Comparison of ENCODE assay signal across 24 cellular contexts in genomic region chr17:10622610-10623485, GRCh38. TPM values are rescaled to one million over a fixed set of nuclear protein-coding genes. Genes with fewer than 3 reads are reported as not detected.
DNase-seq lines count a peak whose midpoint lies in the region; ATAC-seq, FAIRE-seq and TF ChIP-seq lines count a peak whose summit lies in the region.
"Had no signal": no experiment of that assay in that cellular context is flagged by ENCODE, and none has a peak within 500 bp of the region (broad histone marks: within the 10 kb centered on the region; RNA-seq: fewer than 3 reads in every experiment).

No MANE protein-coding gene starts in this region.

- H3K36me3 ChIP-seq in keratinocyte (ENCODE audit: control insufficient read depth in 2 of 2, extremely low read depth in 1 of 2, insufficient read depth in 2 of 2, low read length in 2 of 2) (no peaks in the 10 kb centered on the region), smooth muscle cell (ENCODE audit: low read depth) (no peaks in the 10 kb centered on the region)
- H3K36me3 ChIP-seq: brain microvascular endothelial cell, colonic mucosa had no signal

- H3K4me2 ChIP-seq in keratinocyte (ENCODE audit: control insufficient read depth, extremely low read depth, insufficient read depth, low read depth, low read length) (peak overlapping the region; percentile 49), smooth muscle cell (no peak overlapping the region)

- H3K4me3 ChIP-seq in keratinocyte (ENCODE audit: control insufficient read depth in 2 of 3, extremely low read depth in 1 of 3, insufficient read depth in 2 of 3, low read depth in 1 of 3, low read length in 3 of 3) (peak overlapping the region; percentile 31 to 54 (median 41)), smooth muscle cell (no peak overlapping the region)
- H3K4me3 ChIP-seq: colonic mucosa had no signal

- dilution Hi-C loops in keratinocyte (cut with MboI; ENCODE audit: extremely low pct_ligation_motif_present, low sequenced_read_pairs) = loop anchor here (25.0 kb wide), 1 partner anchor 336 kb away; no protein-coding TSS in a partner anchor

- H3K9me3 ChIP-seq in keratinocyte (ENCODE audit: control insufficient read depth, low read depth, low read length) (no peaks in the 10 kb centered on the region), smooth muscle cell (replicated peaks; ENCODE audit: low read depth) (no peaks in the 10 kb centered on the region)
- H3K9me3 ChIP-seq: colonic mucosa had no signal

- CTCF ChIA-PET in RWPE1 (lab: Yijun Ruan, JAX) = interaction anchor here (0.6 to 1.6 kb wide), 3 partner anchors 23 to 322 kb away, joined by 4 to 5 read pairs (median 4); no protein-coding TSS in a partner anchor

- peaks cover 50% of the 10 kb centered on the region for H3K4me1 ChIP-seq in keratinocyte (ENCODE audit: control insufficient read depth, extremely low read depth, insufficient read depth, low read length)
- no peaks in the 10 kb centered on the region for H3K4me1 ChIP-seq in smooth muscle cell (ENCODE audit: low read depth)
- H3K4me1 ChIP-seq: colonic mucosa had no signal

- 85% methylated on average over 14 of the region's 14 CpGs for WGBS in smooth muscle cell (ENCODE audit: low lambda C conversion rate)

- FAIRE-seq in keratinocyte (lab: Jason Lieb, UNC) = peak; percentile 96

- H2AFZ ChIP-seq in keratinocyte (ENCODE audit: control insufficient read depth, low read length) = peak overlapping the region; percentile 51
- no peak overlapping the region for H2AFZ ChIP-seq in smooth muscle cell (ENCODE audit: low read depth)

- H3K79me2 ChIP-seq in keratinocyte (ENCODE audit: control insufficient read depth, insufficient read depth, low read length) (no peaks in the 10 kb centered on the region), smooth muscle cell (ENCODE audit: low read depth) (no peaks in the 10 kb centered on the region)

- TF ChIP-seq CTCF in RWPE1 (conservative IDR thresholded peaks at IDR 0.05; ENCODE audit: low read depth) = no peak
- TF ChIP-seq CTCF in keratinocyte (optimal IDR thresholded peaks at IDR 0.05 in 1 of 3, IDR thresholded peaks at IDR 0.05 in 1 of 3, conservative IDR thresholded peaks at IDR 0.05 in 1 of 3; ENCODE audit: extremely low read depth in 1 of 3, insufficient read depth in 2 of 3, low read length in 3 of 3) = no peak
- TF ChIP-seq CTCF in smooth muscle cell (IDR thresholded peaks at IDR 0.05; ENCODE audit: borderline replicate concordance, insufficient read depth, poor library complexity, severe bottlenecking) = no peak

- H4K20me1 ChIP-seq in keratinocyte (ENCODE audit: control insufficient read depth, extremely low read depth, insufficient read depth, low read length) = no peaks in the 10 kb centered on the region
- H4K20me1 ChIP-seq in smooth muscle cell (ENCODE audit: low read depth) = no peaks in the 10 kb centered on the region

- H3K9me1 ChIP-seq in keratinocyte (ENCODE audit: control insufficient read depth, extremely low read depth, insufficient read depth, low read length) = no peaks in the 10 kb centered on the region

- POLR2A ChIA-PET in RWPE1 (lab: Yijun Ruan, JAX; ENCODE audit: low non-redundant PET) = no interaction called here

- H3K27me3 ChIP-seq in keratinocyte (ENCODE audit: control insufficient read depth, extremely low read depth, insufficient read depth, low read length) (no peaks in the 10 kb centered on the region), smooth muscle cell (ENCODE audit: low read depth) (no peaks in the 10 kb centered on the region)
- H3K27me3 ChIP-seq: brain microvascular endothelial cell, colonic mucosa had no signal

- DNase-seq in ELR (ENCODE audit: low read depth) = peak; percentile 36
- DNase-seq in RWPE1 (ENCODE audit: low spot score) = peak; percentile 85
- DNase-seq in keratinocyte (ENCODE audit: low read depth, low spot score) = peak; percentile 93
- DNase-seq in smooth muscle cell (lab: John Stamatoyannopoulos, UW; ENCODE audit: unreplicated experiment) = no peak
- DNase-seq in HuH-7.5 (ENCODE audit: low spot score) = no peak
- no peak for DNase-seq in HT-29 (ENCODE audit: low spot score)
- DNase-seq: activated B cell treated with CpG ODN at 0.5 μM for 24 hours; activated CD4-positive, alpha-beta T cell treated with anti-CD3 and anti-CD28 coated beads, Interleukin-2, amount 50 U/mL, for 4 hours; activated gamma-delta T cell; activated naive CD8-positive, alpha-beta T cell treated with anti-CD3 and anti-CD28 coated beads, Interleukin-2, amount 50 U/mL, for 24 hours; activated T-cell treated with anti-CD3 and anti-CD28 coated beads for 4 hours; brain microvascular endothelial cell; colonic mucosa; GDM1; glutamatergic neuron; naive B cell; NCI-H1417 treated with DMSO at 0.1 percent for 48 hours; NCI-H524 treated with DMSO at 0.1 percent for 48 hours; retina; RPMI8226; T-helper 9 cell had no signal

- H3F3A ChIP-seq in smooth muscle cell (ENCODE audit: low read depth) = no peaks in the 10 kb centered on the region

- H3K27ac ChIP-seq in RWPE1 (peak overlapping the region; percentile 88), keratinocyte (ENCODE audit: control insufficient read depth, insufficient read depth, low read length) (peak overlapping the region; percentile 87), smooth muscle cell (ENCODE audit: low read depth) (peak overlapping the region; percentile 53)
- H3K27ac ChIP-seq: brain microvascular endothelial cell, colonic mucosa had no signal

- ATAC-seq in GM19467 (IDR thresholded peaks at IDR 0.05; ENCODE audit: unreplicated experiment) (no peak), HG02973 (IDR thresholded peaks at IDR 0.05; ENCODE audit: unreplicated experiment) (no peak)
- ATAC-seq: activated naive CD8-positive, alpha-beta T cell treated with anti-CD3 and anti-CD28 coated beads, Interleukin-2, amount 50 U/mL, for 24 hours; SK-N-SH treated with all-trans-retinoic acid at 6 μM for 48 hours had no signal

- peak overlapping the region; percentile 65 for H3K9ac ChIP-seq in keratinocyte (ENCODE audit: control insufficient read depth, extremely low read depth, insufficient read depth, low read length)
- no peak overlapping the region for H3K9ac ChIP-seq in smooth muscle cell (ENCODE audit: low read depth)

RNA-seq across cellular contexts. Expression of gene MYH3, which starts 34.3 kb away (rescaled TPM):
- 0.67 to 0.83 TPM (median 0.76 TPM) in 3 replicates for polyA plus RNA-seq in keratinocyte
- 2.8 TPM for polyA plus RNA-seq in keratinocyte (2011; ENCODE audit: low read depth)
- 0.21 and 0.43 TPM in 2 replicates for polyA plus RNA-seq in keratinocyte (2011; cell fraction: cytosol; rRNA removed)
- polyA plus RNA-seq in keratinocyte (2011; cell fraction: nucleus; rRNA removed) = 4.9 and 5.4 TPM in 2 replicates
- 0.90 and 1.1 TPM in 2 replicates for polyA plus RNA-seq in keratinocyte (2012; ENCODE audit: low replicate concordance)
- polyA minus RNA-seq in keratinocyte = 0.82 to 4.2 TPM in 2 of 3 replicates, not detected in the other
- polyA minus RNA-seq in keratinocyte (2011; cell fraction: cytosol; rRNA and poly(A)+ RNA removed) = not detected
- 0.32 and 0.85 TPM in 2 replicates for polyA minus RNA-seq in keratinocyte (2011; cell fraction: nucleus; rRNA and poly(A)+ RNA removed)
- 0.67 and 1.2 TPM in 2 replicates for total RNA-seq in smooth muscle cell
- polyA plus RNA-seq in smooth muscle cell = 1.1 and 1.6 TPM in 2 replicates
- total RNA-seq in HT-29 (2014; rRNA removed; shearing (Covaris generic)) = 0.25 and 1.0 TPM in 2 replicates

Comparison
In these comparisons a context has a peak if more than half of its experiments do, and no peak if none do; other contexts are left out.
1. DNase-seq: peak in ELR (single experiment), RWPE1 (single experiment) and keratinocyte (single experiment); none in smooth muscle cell (single experiment), HuH-7.5 (single experiment) and HT-29 (single experiment).
2. Peak in every context shown above with its lines, with median percentiles within 50 percentile points of each other: H3K27ac ChIP-seq.